ENCODE assay signal across 1 cellular context in the genomic region with DNA sequence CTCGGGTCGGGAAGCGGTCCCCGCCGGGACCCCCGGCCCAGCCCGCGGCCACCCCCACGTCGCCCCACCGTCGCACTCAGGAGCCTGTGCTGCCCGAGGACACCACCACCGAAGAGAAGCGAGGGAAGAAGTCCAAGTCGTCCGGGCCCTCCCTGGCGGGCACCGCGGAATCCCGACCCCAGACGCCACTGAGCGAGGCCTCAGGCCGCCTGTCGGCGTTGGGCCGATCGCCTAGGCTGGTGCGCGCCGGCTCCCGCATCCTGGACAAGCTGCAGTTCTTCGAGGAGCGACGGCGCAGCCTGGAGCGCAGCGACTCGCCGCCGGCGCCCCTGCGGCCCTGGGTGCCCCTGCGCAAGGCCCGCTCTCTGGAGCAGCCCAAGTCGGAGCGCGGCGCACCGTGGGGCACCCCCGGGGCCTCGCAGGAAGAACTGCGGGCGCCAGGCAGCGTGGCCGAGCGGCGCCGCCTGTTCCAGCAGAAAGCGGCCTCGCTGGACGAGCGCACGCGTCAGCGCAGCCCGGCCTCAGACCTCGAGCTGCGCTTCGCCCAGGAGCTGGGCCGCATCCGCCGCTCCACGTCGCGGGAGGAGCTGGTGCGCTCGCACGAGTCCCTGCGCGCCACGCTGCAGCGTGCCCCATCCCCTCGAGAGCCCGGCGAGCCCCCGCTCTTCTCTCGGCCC.
TF ChIP-seq lines count a peak whose summit lies in the region.

No MANE protein-coding gene starts in this region.

TF ChIP-seq in WTC11, 78 proteins besides CTCF, POLR2A, EP300 and RAD21 (continued from another document):
- TF ChIP-seq, protein P1, sequence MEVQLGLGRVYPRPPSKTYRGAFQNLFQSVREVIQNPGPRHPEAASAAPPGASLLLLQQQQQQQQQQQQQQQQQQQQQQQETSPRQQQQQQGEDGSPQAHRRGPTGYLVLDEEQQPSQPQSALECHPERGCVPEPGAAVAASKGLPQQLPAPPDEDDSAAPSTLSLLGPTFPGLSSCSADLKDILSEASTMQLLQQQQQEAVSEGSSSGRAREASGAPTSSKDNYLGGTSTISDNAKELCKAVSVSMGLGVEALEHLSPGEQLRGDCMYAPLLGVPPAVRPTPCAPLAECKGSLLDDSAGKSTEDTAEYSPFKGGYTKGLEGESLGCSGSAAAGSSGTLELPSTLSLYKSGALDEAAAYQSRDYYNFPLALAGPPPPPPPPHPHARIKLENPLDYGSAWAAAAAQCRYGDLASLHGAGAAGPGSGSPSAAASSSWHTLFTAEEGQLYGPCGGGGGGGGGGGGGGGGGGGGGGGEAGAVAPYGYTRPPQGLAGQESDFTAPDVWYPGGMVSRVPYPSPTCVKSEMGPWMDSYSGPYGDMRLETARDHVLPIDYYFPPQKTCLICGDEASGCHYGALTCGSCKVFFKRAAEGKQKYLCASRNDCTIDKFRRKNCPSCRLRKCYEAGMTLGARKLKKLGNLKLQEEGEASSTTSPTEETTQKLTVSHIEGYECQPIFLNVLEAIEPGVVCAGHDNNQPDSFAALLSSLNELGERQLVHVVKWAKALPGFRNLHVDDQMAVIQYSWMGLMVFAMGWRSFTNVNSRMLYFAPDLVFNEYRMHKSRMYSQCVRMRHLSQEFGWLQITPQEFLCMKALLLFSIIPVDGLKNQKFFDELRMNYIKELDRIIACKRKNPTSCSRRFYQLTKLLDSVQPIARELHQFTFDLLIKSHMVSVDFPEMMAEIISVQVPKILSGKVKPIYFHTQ (CRISPR knock-in tag; IDR thresholded peaks at IDR 0.05), result no peak
- TF ChIP-seq ZBTB21 (CRISPR knock-in tag; IDR thresholded peaks at IDR 0.05; ENCODE audit: borderline replicate concordance), result 0 out of 2 replicates have a peak, but pooled peaks have one; percentile 14
- no peak for TF ChIP-seq CREM (CRISPR knock-in tag; IDR thresholded peaks at IDR 0.05)
- TF ChIP-seq TEAD1 (CRISPR knock-in tag; IDR thresholded peaks at IDR 0.05), result 0 out of 2 replicates have a peak, but pooled peaks have one; percentile 45
- 0 out of 2 replicates have a peak, but pooled peaks have one; percentile 25 for TF ChIP-seq USF1 (CRISPR knock-in tag; IDR thresholded peaks at IDR 0.05)
- TF ChIP-seq ZNF232 (CRISPR knock-in tag; IDR thresholded peaks at IDR 0.05), result 0 out of 2 replicates have a peak, but pooled peaks have one; percentile 51
- TF ChIP-seq KAT7 (CRISPR knock-in tag; IDR thresholded peaks at IDR 0.05; ENCODE audit: borderline replicate concordance), result peak; percentile 82; the same call in 1 of the 2 replicates
- TF ChIP-seq ZNF263 (CRISPR knock-in tag; IDR thresholded peaks at IDR 0.05; ENCODE audit: low read depth), result no peak
- TF ChIP-seq FOXP1 (CRISPR knock-in tag; IDR thresholded peaks at IDR 0.05; ENCODE audit: borderline replicate concordance), result peak; percentile 19; the same call in 1 of the 2 replicates
- TF ChIP-seq, protein P2, sequence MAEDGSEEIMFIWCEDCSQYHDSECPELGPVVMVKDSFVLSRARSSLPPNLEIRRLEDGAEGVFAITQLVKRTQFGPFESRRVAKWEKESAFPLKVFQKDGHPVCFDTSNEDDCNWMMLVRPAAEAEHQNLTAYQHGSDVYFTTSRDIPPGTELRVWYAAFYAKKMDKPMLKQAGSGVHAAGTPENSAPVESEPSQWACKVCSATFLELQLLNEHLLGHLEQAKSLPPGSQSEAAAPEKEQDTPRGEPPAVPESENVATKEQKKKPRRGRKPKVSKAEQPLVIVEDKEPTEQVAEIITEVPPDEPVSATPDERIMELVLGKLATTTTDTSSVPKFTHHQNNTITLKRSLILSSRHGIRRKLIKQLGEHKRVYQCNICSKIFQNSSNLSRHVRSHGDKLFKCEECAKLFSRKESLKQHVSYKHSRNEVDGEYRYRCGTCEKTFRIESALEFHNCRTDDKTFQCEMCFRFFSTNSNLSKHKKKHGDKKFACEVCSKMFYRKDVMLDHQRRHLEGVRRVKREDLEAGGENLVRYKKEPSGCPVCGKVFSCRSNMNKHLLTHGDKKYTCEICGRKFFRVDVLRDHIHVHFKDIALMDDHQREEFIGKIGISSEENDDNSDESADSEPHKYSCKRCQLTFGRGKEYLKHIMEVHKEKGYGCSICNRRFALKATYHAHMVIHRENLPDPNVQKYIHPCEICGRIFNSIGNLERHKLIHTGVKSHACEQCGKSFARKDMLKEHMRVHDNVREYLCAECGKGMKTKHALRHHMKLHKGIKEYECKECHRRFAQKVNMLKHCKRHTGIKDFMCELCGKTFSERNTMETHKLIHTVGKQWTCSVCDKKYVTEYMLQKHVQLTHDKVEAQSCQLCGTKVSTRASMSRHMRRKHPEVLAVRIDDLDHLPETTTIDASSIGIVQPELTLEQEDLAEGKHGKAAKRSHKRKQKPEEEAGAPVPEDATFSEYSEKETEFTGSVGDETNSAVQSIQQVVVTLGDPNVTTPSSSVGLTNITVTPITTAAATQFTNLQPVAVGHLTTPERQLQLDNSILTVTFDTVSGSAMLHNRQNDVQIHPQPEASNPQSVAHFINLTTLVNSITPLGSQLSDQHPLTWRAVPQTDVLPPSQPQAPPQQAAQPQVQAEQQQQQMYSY (CRISPR knock-in tag; IDR thresholded peaks at IDR 0.05), result no peak
- TF ChIP-seq GTF2I (CRISPR knock-in tag; conservative IDR thresholded peaks at IDR 0.05), result no peak
- TF ChIP-seq TEAD4 (CRISPR knock-in tag; IDR thresholded peaks at IDR 0.05), result 0 out of 2 replicates have a peak, but pooled peaks have one; percentile 56
- peak; percentile 83; the same call in 1 of the 2 replicates for TF ChIP-seq MAX (CRISPR knock-in tag; IDR thresholded peaks at IDR 0.05)
